Comparison of ENCODE assay signal across 9 cellular contexts in the genomic region with DNA sequence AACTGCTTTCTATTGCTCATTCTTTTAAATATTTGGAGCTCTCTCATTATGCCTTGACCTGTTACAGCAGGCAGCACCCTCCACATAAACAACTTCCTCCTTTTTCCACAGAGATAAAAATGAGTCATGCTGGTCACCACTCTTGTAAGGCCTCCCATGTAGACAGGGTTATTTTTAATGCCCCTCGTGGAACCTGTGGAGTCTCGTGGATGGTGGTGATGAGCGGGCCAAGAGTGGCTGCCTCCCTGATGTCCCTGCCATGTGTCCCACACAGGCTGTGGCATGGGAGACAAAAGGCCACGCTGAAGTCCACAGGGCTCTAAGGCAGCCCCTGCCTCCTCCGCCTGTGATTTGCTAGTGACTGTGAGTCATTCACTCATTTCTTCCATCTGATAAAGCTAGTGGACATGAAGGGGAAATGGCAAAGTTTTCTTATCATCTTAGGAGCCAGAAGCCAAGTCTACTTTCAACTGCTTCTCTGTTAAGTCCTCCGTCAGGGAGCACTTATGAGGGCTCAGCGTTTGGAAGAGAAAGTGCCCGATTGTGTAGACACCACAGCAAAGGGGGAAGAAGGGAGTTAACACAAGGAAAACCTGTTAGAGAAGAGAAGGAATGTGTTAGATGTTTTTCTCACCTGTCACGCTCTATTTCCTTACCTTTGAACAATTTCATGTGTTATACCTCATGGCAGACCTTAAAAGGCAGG.
DNase-seq lines count a peak whose midpoint lies in the region; ATAC-seq and TF ChIP-seq lines count a peak whose summit lies in the region.
"Had no signal": no experiment of that assay in that cellular context is flagged by ENCODE, and none has a peak within 500 bp of the region (broad histone marks: within the 10 kb centered on the region; RNA-seq: fewer than 3 reads in every experiment).

No MANE protein-coding gene starts in this region.

- H3K4me1 ChIP-seq in endodermal cell (ENCODE audit: control insufficient read depth, insufficient read depth, low read length) = peaks cover 3% of the 10 kb centered on the region

- DNase-seq in AG09319 (ENCODE audit: extremely low read depth, low read depth) = peak; percentile 36
- DNase-seq in NOMO-1 treated with DMSO at 0.1 percent for 48 hours (lab: John Stamatoyannopoulos, UW; ENCODE audit: unreplicated experiment) = peak; percentile 89
- no peak for DNase-seq in endodermal cell
- DNase-seq in myocyte (ENCODE audit: low read depth) = peak; percentile 90
- no peak for DNase-seq in NK-92 treated with Interleukin-12 subunit alpha and Interleukin-12 subunit beta, amount 100 ng/mL, for 24 hours (lab: John Stamatoyannopoulos, UW)
- DNase-seq in DMS114 treated with DMSO at 0.1 percent for 48 hours (lab: John Stamatoyannopoulos, UW; ENCODE audit: unreplicated experiment) = no peak
- no peak for DNase-seq in stimulated activated CD4-positive, alpha-beta T cell treated with anti-CD3 and anti-CD28 coated beads, Interleukin-2, amount 100 ng/mL, for 24 hours
- DNase-seq: DMS79 treated with DMSO at 0.1 percent for 48 hours had no signal

- peaks cover 14% of the 10 kb centered on the region for H3K9me3 Mint-ChIP-seq in endodermal cell

- no peak overlapping the region for H3K4me3 ChIP-seq in endodermal cell (ENCODE audit: low read length)

- H3K27me3 Mint-ChIP-seq in endodermal cell (ENCODE audit: insufficient read depth) = no peaks in the 10 kb centered on the region

- H3K27me3 ChIP-seq in endodermal cell (ENCODE audit: control insufficient read depth, insufficient read depth, low read length, poor library complexity, severe bottlenecking) = no peaks in the 10 kb centered on the region

- WGBS in endodermal cell (ENCODE audit: insufficient coverage in 1 of 2, insufficient read length in 1 of 2), 2 experiments = 78 to 89% methylated on average over 3 to 9 of the region's 9 CpGs

- H3K9me3 ChIP-seq in endodermal cell (ENCODE audit: control insufficient read depth, low read length) = peaks cover 3% of the 10 kb centered on the region

- no peak for TF ChIP-seq CTCF in AG09319 (IDR thresholded peaks at IDR 0.05; ENCODE audit: low read depth, low read length)
- no peak for TF ChIP-seq CTCF in endodermal cell (conservative IDR thresholded peaks at IDR 0.05)

- H3K4me3 Mint-ChIP-seq in endodermal cell = no peak overlapping the region

- H3K36me3 ChIP-seq in endodermal cell (ENCODE audit: control insufficient read depth, insufficient read depth, low read length) = no peaks in the 10 kb centered on the region

- H3K27ac ChIP-seq in endodermal cell (ENCODE audit: low read depth, low read length) = peak overlapping the region; percentile 22

- peaks cover 3% of the 10 kb centered on the region for H3K4me1 Mint-ChIP-seq in endodermal cell

- no peak overlapping the region for H3K27ac Mint-ChIP-seq in endodermal cell

- no peaks in the 10 kb centered on the region for H3K36me3 Mint-ChIP-seq in endodermal cell (ENCODE audit: low read depth)

- no peak overlapping the region for H3K9ac ChIP-seq in endodermal cell (ENCODE audit: extremely low read depth, low read length, poor library complexity, severe bottlenecking)

- no peak for ATAC-seq in HG03354 (IDR thresholded peaks at IDR 0.05; ENCODE audit: poor library complexity, severe bottlenecking, unreplicated experiment)

Comparison
In these comparisons a context has a peak if more than half of its experiments do, and no peak if none do; other contexts are left out.
1. DNase-seq: peak in AG09319 (single experiment), NOMO-1 treated with DMSO at 0.1 percent for 48 hours (single experiment) and myocyte (single experiment); none in endodermal cell (single experiment), NK-92 treated with Interleukin-12 subunit alpha and Interleukin-12 subunit beta, amount 100 ng/mL, for 24 hours (single experiment), DMS114 treated with DMSO at 0.1 percent for 48 hours (single experiment) and stimulated activated CD4-positive, alpha-beta T cell treated with anti-CD3 and anti-CD28 coated beads, Interleukin-2, amount 100 ng/mL, for 24 hours (0 of 2).